In the genomic region with DNA sequence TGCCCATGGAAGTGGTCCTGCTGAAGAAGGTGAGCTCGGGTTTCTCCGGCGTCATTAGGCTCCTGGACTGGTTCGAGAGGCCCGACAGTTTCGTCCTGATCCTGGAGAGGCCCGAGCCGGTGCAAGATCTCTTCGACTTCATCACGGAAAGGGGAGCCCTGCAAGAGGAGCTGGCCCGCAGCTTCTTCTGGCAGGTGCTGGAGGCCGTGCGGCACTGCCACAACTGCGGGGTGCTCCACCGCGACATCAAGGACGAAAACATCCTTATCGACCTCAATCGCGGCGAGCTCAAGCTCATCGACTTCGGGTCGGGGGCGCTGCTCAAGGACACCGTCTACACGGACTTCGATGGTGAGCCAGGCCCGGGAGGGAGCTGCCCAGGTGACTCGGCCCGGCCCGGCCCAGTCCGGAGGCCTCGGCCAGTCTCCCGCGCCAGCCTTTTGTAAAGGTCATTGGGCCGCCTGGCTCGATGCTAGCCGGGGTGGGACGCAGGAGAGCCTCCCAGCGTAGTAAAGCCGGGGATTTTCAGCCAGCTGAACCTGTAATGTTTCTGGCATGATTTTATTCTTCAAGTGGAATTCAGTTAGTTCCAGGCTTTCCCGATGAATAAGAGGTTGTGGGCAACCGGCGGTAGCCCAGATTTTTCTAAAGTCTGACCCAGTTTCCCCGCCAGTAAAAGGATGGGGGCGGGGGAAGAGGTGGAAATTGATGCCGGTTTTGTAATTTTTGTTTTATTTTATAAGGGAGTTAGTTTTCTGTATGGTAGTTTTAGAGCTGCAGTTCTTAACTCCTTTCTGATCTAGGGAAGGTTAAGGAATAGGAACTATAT, we compare ENCODE assay signal across 1 cellular context.
TF ChIP-seq lines count a peak whose summit lies in the region.

No MANE protein-coding gene starts in this region.

TF ChIP-seq in K562, 482 proteins besides CTCF, POLR2A, EP300 and RAD21 (continued from another document):
- TF ChIP-seq CBX2 (IDR thresholded peaks at IDR 0.05; ENCODE audit: insufficient read depth, low read length, poor library complexity, severe bottlenecking): no peak
- no peak for TF ChIP-seq CAMTA2 (CRISPR knock-in tag; conservative IDR thresholded peaks at IDR 0.05)
- TF ChIP-seq LCOR (CRISPR knock-in tag; IDR thresholded peaks at IDR 0.05): no peak
- no peak for TF ChIP-seq KDM1A (IDR thresholded peaks at IDR 0.05)
- TF ChIP-seq CCAR2 (IDR thresholded peaks at IDR 0.05; ENCODE audit: low read depth, low read length): no peak
- no peak for TF ChIP-seq HDAC2 (IDR thresholded peaks at IDR 0.05)
- TF ChIP-seq ZNF699 (CRISPR knock-in tag; IDR thresholded peaks at IDR 0.05; ENCODE audit: insufficient replicate concordance): no peak
